ENCODE assay signal across 8 cellular contexts in genomic region chr10:102113956-102114857, GRCh38. TPM values are rescaled to one million over a fixed set of nuclear protein-coding genes. Genes with fewer than 3 reads are reported as not detected.
DNase-seq lines count a peak whose midpoint lies in the region; ATAC-seq and TF ChIP-seq lines count a peak whose summit lies in the region.

No MANE protein-coding gene starts in this region.

- DNase-seq in AG10803 (ENCODE audit: low read depth) (peak; percentile 15), germinal center (ENCODE audit: low spot score) (no peak), medulla oblongata (ENCODE audit: extremely low spot score) (no peak)
- DNase-seq in activated naive CD8-positive, alpha-beta T cell treated with anti-CD3 and anti-CD28 coated beads, Interleukin-2, amount 10 ng/mL, durations not matched to agents 7 days and 5 days: peak; percentile 55

- no peaks in the 10 kb centered on the region for H3K9me3 Mint-ChIP-seq in activated naive CD8-positive, alpha-beta T cell treated with anti-CD3 and anti-CD28 coated beads, Interleukin-2, amount 10 ng/mL, durations not matched to agents 7 days and 5 days

- H3K27me3 Mint-ChIP-seq in activated naive CD8-positive, alpha-beta T cell treated with anti-CD3 and anti-CD28 coated beads, Interleukin-2, amount 10 ng/mL, durations not matched to agents 7 days and 5 days: no peaks in the 10 kb centered on the region

- peaks cover 49% of the 10 kb centered on the region for H3K4me1 Mint-ChIP-seq in activated naive CD8-positive, alpha-beta T cell treated with anti-CD3 and anti-CD28 coated beads, Interleukin-2, amount 10 ng/mL, durations not matched to agents 7 days and 5 days

- H3K27me3 ChIP-seq in skeletal muscle tissue (ENCODE audit: control insufficient read depth in 3 of 3, insufficient read depth in 3 of 3, low read length in 3 of 3): no peaks in the 10 kb centered on the region

- peak overlapping the region; percentile 92 for H3K27ac Mint-ChIP-seq in activated naive CD8-positive, alpha-beta T cell treated with anti-CD3 and anti-CD28 coated beads, Interleukin-2, amount 10 ng/mL, durations not matched to agents 7 days and 5 days

- no peak for TF ChIP-seq EP300 in Ishikawa (IDR thresholded peaks at IDR 0.05; ENCODE audit: borderline replicate concordance)

- POLR2A ChIA-PET in activated naive CD8-positive, alpha-beta T cell treated with anti-CD3 and anti-CD28 coated beads, Interleukin-2, amount 10 ng/mL, durations not matched to agents 7 days and 5 days (lab: Charles Lee): interaction anchor here (0.6 to 4.3 kb wide), 12 partner anchors 9 to 390 kb away, joined by 3 to 29 read pairs (median 5); partner anchors contain the start of genes NOLC1, OGA, PPRC1 and SUFU

- H3K4me3 ChIP-seq in AG10803 (ENCODE audit: low read length): peak overlapping the region; percentile 80
- peak overlapping the region; percentile 75 for H3K4me3 ChIP-seq in iPS-11a (ENCODE audit: low read depth, low read length)
- H3K4me3 ChIP-seq in skeletal muscle tissue (ENCODE audit: low read length in 3 of 3): peak overlapping the region; percentile 60 to 68 (median 68)

- H3K36me3 Mint-ChIP-seq in activated naive CD8-positive, alpha-beta T cell treated with anti-CD3 and anti-CD28 coated beads, Interleukin-2, amount 10 ng/mL, durations not matched to agents 7 days and 5 days: peaks cover 18% of the 10 kb centered on the region

- TF ChIP-seq CTCF in AG10803 (conservative IDR thresholded peaks at IDR 0.05; ENCODE audit: low read length): no peak

- no peaks in the 10 kb centered on the region for H3K9me3 ChIP-seq in skeletal muscle tissue (ENCODE audit: control insufficient read depth in 3 of 3, low read length in 3 of 3)

- H3K4me1 ChIP-seq in skeletal muscle tissue (ENCODE audit: control insufficient read depth in 3 of 3, insufficient read depth in 3 of 3, low read length in 3 of 3): peaks cover 56 to 60% (median 58%) of the 10 kb centered on the region in 3 donors

- TF ChIP-seq RAD21 in Ishikawa (IDR thresholded peaks at IDR 0.05; ENCODE audit: low read depth): no peak

- peaks cover 24 to 26% (median 24%) of the 10 kb centered on the region in 3 donors for H3K36me3 ChIP-seq in skeletal muscle tissue (ENCODE audit: control insufficient read depth in 3 of 3, insufficient read depth in 3 of 3, low read length in 3 of 3)

- peak overlapping the region; percentile 88 for H3K4me3 Mint-ChIP-seq in activated naive CD8-positive, alpha-beta T cell treated with anti-CD3 and anti-CD28 coated beads, Interleukin-2, amount 10 ng/mL, durations not matched to agents 7 days and 5 days

- ATAC-seq in GM19025 (IDR thresholded peaks at IDR 0.05; ENCODE audit: low read depth, unreplicated experiment): peak; percentile 12
- ATAC-seq in activated naive CD8-positive, alpha-beta T cell treated with anti-CD3 and anti-CD28 coated beads, Interleukin-2, amount 10 ng/mL, durations not matched to agents 7 days and 5 days (ENCODE audit: low read depth): peak; percentile 3

- peak overlapping the region; percentile 26 for H3K27ac ChIP-seq in skeletal muscle tissue (ENCODE audit: low read depth, low read length)

- H3K9ac ChIP-seq in skeletal muscle tissue (ENCODE audit: low read depth in 1 of 3, low read length in 3 of 3): peak overlapping the region; percentile 60 to 74 (median 61)

TF ChIP-seq in Ishikawa, 13 proteins besides CTCF, POLR2A, EP300 and RAD21:
- TF ChIP-seq ZBTB7A (IDR thresholded peaks at IDR 0.05; ENCODE audit: low read depth): peak; percentile 49; the same call in 1 of the 2 replicates
- TF ChIP-seq YY1 (IDR thresholded peaks at IDR 0.05; ENCODE audit: low read depth): peak; percentile 5; the same call in 1 of the 2 replicates
- TF ChIP-seq CEBPB (IDR thresholded peaks at IDR 0.05): no peak

RNA-seq across cellular contexts. Expression of gene LDB1, which starts 6.0 kb away (rescaled TPM):
- total RNA-seq in activated naive CD8-positive, alpha-beta T cell treated with anti-CD3 and anti-CD28 coated beads, Interleukin-2, amount 10 ng/mL, durations not matched to agents 7 days and 5 days: 100 to 1,000 TPM; 115 to 117 TPM
- total RNA-seq in skeletal muscle tissue: 29.2 TPM

RNA-seq across cellular contexts. Expression of gene PPRC1, which starts 18.6 kb away (rescaled TPM):
- 10 to 100 TPM; 46.4 to 47.4 TPM for total RNA-seq in activated naive CD8-positive, alpha-beta T cell treated with anti-CD3 and anti-CD28 coated beads, Interleukin-2, amount 10 ng/mL, durations not matched to agents 7 days and 5 days
- 7.3 TPM for total RNA-seq in skeletal muscle tissue

RNA-seq across cellular contexts. Expression of gene NOLC1, which starts 38.0 kb away (rescaled TPM):
- 10 to 100 TPM; 73.8 to 78.3 TPM for total RNA-seq in activated naive CD8-positive, alpha-beta T cell treated with anti-CD3 and anti-CD28 coated beads, Interleukin-2, amount 10 ng/mL, durations not matched to agents 7 days and 5 days
- 26.6 TPM for total RNA-seq in skeletal muscle tissue

RNA-seq across cellular contexts. Expression of gene HPS6, which starts 49.1 kb away (rescaled TPM):
- total RNA-seq in activated naive CD8-positive, alpha-beta T cell treated with anti-CD3 and anti-CD28 coated beads, Interleukin-2, amount 10 ng/mL, durations not matched to agents 7 days and 5 days: 10 to 100 TPM; 23.8 to 25.8 TPM
- total RNA-seq in skeletal muscle tissue: 16.7 TPM

RNA-seq across cellular contexts. Expression of gene ARMH3, which starts 58.2 kb away (rescaled TPM):
- 10 to 100 TPM; 27.8 to 30.5 TPM for total RNA-seq in activated naive CD8-positive, alpha-beta T cell treated with anti-CD3 and anti-CD28 coated beads, Interleukin-2, amount 10 ng/mL, durations not matched to agents 7 days and 5 days
- 13.0 TPM for total RNA-seq in skeletal muscle tissue

Comparison
In these comparisons a context has a peak if more than half of its experiments do, and no peak if none do; other contexts are left out.
1. DNase-seq: peak in AG10803 (single experiment) and activated naive CD8-positive, alpha-beta T cell treated with anti-CD3 and anti-CD28 coated beads, Interleukin-2, amount 10 ng/mL, durations not matched to agents 7 days and 5 days (single experiment); none in germinal center (single experiment) and medulla oblongata (single experiment).
2. Peak in every context shown above with its lines, with median percentiles within 50 percentile points of each other: H3K4me3 ChIP-seq.